1 cellular context compared by ENCODE assay signal in the genomic region with DNA sequence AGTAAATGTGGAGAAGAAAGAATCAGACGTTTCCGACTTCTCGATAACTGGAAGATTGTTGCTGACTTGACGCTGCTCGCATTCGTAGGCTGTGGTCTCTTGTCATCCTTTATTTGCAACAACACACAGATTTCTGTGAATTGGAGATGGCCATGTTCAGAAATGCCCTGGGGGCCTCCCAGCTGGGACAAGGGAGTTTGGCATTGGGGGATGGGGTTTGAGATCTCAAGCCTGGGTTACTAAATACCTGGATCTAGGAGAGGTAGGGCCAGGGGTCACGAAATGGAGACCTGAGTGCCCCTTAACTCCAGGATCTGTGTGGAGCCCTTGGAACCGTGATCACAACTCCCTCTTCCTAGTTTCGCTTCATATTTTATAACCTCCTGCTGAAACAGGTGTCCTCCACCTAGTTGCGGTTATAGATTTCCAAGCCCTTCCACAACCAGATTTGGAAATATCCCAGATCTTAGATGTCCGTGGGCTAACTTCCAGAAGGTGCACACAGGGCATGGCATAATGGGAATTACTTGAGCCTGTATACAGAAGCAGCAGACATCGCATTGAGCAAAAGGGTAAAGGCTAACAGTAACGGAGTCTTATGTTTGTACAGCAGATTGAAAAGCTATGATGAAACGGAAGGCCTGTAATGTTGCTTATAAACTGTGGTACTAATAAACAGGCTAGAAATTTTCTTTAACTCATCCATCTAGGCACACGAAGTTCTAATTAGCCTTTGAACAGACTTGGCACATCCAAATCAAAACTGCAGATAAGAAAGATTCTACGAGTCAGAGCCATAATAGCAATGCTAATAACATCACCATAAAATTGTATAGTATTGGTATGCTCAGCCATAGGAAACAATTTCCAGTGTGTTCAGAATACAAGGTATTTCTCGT.
TF ChIP-seq lines count a peak whose summit lies in the region.

No MANE protein-coding gene starts in this region.

TF ChIP-seq in liver, 16 proteins besides CTCF, POLR2A, EP300 and RAD21 (continued from another document):
- peak; percentile 58 for TF ChIP-seq TAF1 (conservative IDR thresholded peaks at IDR 0.05)
